In the genomic region with DNA sequence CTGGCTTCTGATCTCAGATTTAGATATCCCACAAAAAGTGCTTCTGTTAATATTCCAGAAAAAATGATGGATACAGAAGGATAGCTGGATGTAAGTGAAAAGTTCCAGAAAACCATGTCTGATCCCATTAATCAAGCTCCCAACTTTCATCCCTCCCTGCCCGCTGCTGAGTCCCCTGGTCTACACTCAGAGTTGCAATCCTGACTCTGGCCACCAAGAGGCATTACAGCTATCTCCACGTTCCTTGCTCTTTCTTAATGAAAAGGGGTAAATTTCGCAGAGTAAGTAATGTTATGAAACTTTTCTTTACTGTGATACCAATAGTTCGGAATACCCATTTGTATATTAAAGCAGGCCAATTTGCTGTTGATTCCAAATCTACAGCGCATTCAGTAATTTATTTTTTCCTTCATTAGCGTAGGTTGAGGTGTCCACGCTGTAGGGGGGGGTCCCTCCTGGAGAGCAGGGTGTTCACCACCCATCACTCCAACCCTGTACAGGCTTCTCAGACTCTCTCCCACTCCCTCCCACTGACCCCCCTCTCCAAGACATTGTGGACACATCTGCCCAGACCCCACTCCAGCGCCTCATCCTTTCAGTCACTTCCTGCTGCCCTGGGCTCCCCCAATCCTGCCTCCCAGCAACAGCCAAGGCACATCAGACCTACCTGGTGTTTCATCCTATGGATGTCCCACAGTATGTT, we compare ENCODE assay signal across 8 cellular contexts. TPM values are rescaled to one million over a fixed set of nuclear protein-coding genes. Genes with fewer than 3 reads are reported as not detected.
DNase-seq lines count a peak whose midpoint lies in the region; ATAC-seq lines count a peak whose summit lies in the region.

No MANE protein-coding gene starts in this region.

- ATAC-seq in GM19467 (IDR thresholded peaks at IDR 0.05; ENCODE audit: unreplicated experiment) (peak; percentile 61), HG03457 (IDR thresholded peaks at IDR 0.05; ENCODE audit: unreplicated experiment) (peak; percentile 52)
- ATAC-seq in stimulated activated naive CD8-positive, alpha-beta T cell treated with anti-CD3 and anti-CD28 coated beads, Interleukin-15, amount 100 ng/mL, for 72 hours = peak; percentile 88

- peak; percentile 37 for DNase-seq in EL
- peak; percentile 28 for DNase-seq in SW480 (ENCODE audit: low spot score)
- peak; percentile 28 for DNase-seq in cerebellum (ENCODE audit: low spot score)
- DNase-seq in left kidney (ENCODE audit: low read depth, low spot score) = peak; percentile 63
- DNase-seq in stimulated activated naive CD8-positive, alpha-beta T cell treated with anti-CD3 and anti-CD28 coated beads, Interleukin-15, amount 100 ng/mL, for 72 hours = peak; percentile 7 to 12
- DNase-seq in NCI-H187 (lab: John Stamatoyannopoulos, UW) = no peak

- peaks cover 10% of the 10 kb centered on the region for H3K4me1 Mint-ChIP-seq in stimulated activated naive CD8-positive, alpha-beta T cell treated with anti-CD3 and anti-CD28 coated beads, Interleukin-15, amount 100 ng/mL, for 72 hours

- no peaks in the 10 kb centered on the region for H3K27me3 Mint-ChIP-seq in stimulated activated naive CD8-positive, alpha-beta T cell treated with anti-CD3 and anti-CD28 coated beads, Interleukin-15, amount 100 ng/mL, for 72 hours

- H3K27ac Mint-ChIP-seq in stimulated activated naive CD8-positive, alpha-beta T cell treated with anti-CD3 and anti-CD28 coated beads, Interleukin-15, amount 100 ng/mL, for 72 hours = peak overlapping the region in 1 of 2 donors; percentile 90

- no peaks in the 10 kb centered on the region for H3K9me3 Mint-ChIP-seq in stimulated activated naive CD8-positive, alpha-beta T cell treated with anti-CD3 and anti-CD28 coated beads, Interleukin-15, amount 100 ng/mL, for 72 hours

- H3K4me3 Mint-ChIP-seq in stimulated activated naive CD8-positive, alpha-beta T cell treated with anti-CD3 and anti-CD28 coated beads, Interleukin-15, amount 100 ng/mL, for 72 hours = peak overlapping the region; percentile 92 to 93

RNA-seq across cellular contexts. Expression of a gene that starts 55.1 kb away (rescaled TPM):
- 2.2 TPM for total RNA-seq in cerebellum

Comparison
In these comparisons a context has a peak if more than half of its experiments do, and no peak if none do; other contexts are left out.
1. DNase-seq: peak in EL (single experiment), SW480 (single experiment), cerebellum (single experiment), left kidney (single experiment) and stimulated activated naive CD8-positive, alpha-beta T cell treated with anti-CD3 and anti-CD28 coated beads, Interleukin-15, amount 100 ng/mL, for 72 hours (2 of 2); none in NCI-H187 (0 of 2).
2. Peak in every context shown above with its lines, with median percentiles within 50 percentile points of each other: ATAC-seq.